ENCODE assay signal across 1 cellular context in genomic region chr2:130826821-130827501, GRCh38.
TF ChIP-seq lines count a peak whose summit lies in the region.

No MANE protein-coding gene starts in this region.

TF ChIP-seq in IMR-90, 13 proteins besides CTCF, POLR2A, EP300 and RAD21 (continued from another document):
- no peak for TF ChIP-seq ELK1 (IDR thresholded peaks at IDR 0.05; ENCODE audit: borderline replicate concordance, low read depth, low read length)
- no peak for TF ChIP-seq BHLHE40 (IDR thresholded peaks at IDR 0.05; ENCODE audit: low read depth, low read length)
- no peak for TF ChIP-seq USF2 (IDR thresholded peaks at IDR 0.05; ENCODE audit: low read depth, low read length)
- no peak for TF ChIP-seq SMC3 (IDR thresholded peaks at IDR 0.05; ENCODE audit: low read depth, low read length)
TF ChIP-seq in IMR-90: peak in this region for 0.
